16 cellular contexts compared by ENCODE assay signal in the genomic region with DNA sequence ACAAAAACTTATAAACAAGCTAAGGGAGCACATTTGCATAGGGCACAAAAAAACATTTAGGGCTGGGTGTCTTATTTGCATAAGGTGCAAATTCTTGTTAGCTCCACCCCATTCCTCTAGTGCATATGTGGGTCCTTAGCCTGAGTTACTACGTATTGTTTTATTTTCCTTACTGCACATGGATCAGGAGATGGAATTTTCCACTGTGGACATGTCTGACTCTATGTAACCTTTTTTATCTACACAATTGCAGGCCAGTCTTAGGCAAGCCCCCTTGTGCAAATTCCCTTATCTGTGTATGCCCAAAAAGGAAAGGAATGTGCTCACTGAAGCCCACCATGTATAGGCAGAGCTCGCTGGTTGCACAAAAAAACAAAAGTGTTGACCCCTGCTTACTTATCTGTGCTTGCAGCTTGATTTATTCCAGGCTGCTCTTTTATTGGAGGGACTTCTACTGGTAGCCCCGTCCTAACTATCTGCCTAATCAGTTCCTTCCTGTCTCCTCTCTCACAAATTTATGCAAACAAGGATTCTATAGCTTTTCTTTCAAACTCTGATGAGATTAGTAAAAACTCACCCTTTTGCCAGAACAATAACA.
DNase-seq lines count a peak whose midpoint lies in the region; ATAC-seq, FAIRE-seq and TF ChIP-seq lines count a peak whose summit lies in the region.
"Had no signal": no experiment of that assay in that cellular context is flagged by ENCODE, and none has a peak within 500 bp of the region (broad histone marks: within the 10 kb centered on the region; RNA-seq: fewer than 3 reads in every experiment).

No MANE protein-coding gene starts in this region.

- intact Hi-C loops in HepG2 (cut with micrococcal nuclease; ENCODE audit: unreplicated experiment), result no loop called here

- no peak for FAIRE-seq in HepG2 (lab: Jason Lieb, UNC)
- FAIRE-seq: A204.1, GM12892, HTR-8/SVneo, K562 had no signal

- ATAC-seq in HepG2 (no peak), left lobe of liver (peak; percentile 55), GM18870 (IDR thresholded peaks at IDR 0.05; ENCODE audit: unreplicated experiment) (no peak)
- ATAC-seq: K562 had no signal

- no peak overlapping the region for H2AFZ ChIP-seq in HepG2 (ENCODE audit: low read length)

- in situ Hi-C loops in HepG2 (cut with HindIII; ENCODE audit: extremely low pct_ligation_motif_present, low pct_unique_long_range_greater_than_20kb), result no loop called here

- H3K36me3 ChIP-seq in liver (ENCODE audit: control insufficient read depth in 4 of 4, insufficient read depth in 3 of 4, low read depth in 1 of 4, low read length in 3 of 4) (no peaks in the 10 kb centered on the region), HepG2 (replicated peaks in 1 of 2; ENCODE audit: control insufficient read depth in 1 of 2, insufficient read depth in 2 of 2, low read length in 2 of 2) (no peaks in the 10 kb centered on the region)
- H3K36me3 ChIP-seq: BE2C, HAP-1 had no signal

- 39% methylated on average over 3 of the region's 3 CpGs for WGBS in liver
- 0% methylated on average over 2 of the region's 3 CpGs for WGBS in HepG2 (ENCODE audit: low lambda C conversion rate)

- BruUV-seq in HepG2 (replicated peaks; lab: Mats Ljungman, UMichigan), result no TSS peak

- no peak for TF ChIP-seq POLR2A in HepG2 (IDR thresholded peaks at IDR 0.05; ENCODE audit: insufficient read depth in 1 of 2, low read depth in 2 of 2, low read length in 2 of 2)

- peaks cover 0 to 5% (median 2%) of the 10 kb centered on the region in 4 donors for H3K4me1 ChIP-seq in liver (ENCODE audit: control insufficient read depth in 4 of 4, insufficient read depth in 4 of 4, low read length in 3 of 4)
- H3K4me1 ChIP-seq in HepG2 (ENCODE audit: insufficient read depth, low read length), result no peaks in the 10 kb centered on the region
- H3K4me1 ChIP-seq: BE2C, HAP-1 had no signal

- no peak for TF ChIP-seq RAD21 in liver (IDR thresholded peaks at IDR 0.05)
- no peak for TF ChIP-seq RAD21 in HepG2 (CRISPR knock-in tag; IDR thresholded peaks at IDR 0.05)

- TF ChIP-seq CTCF in liver (IDR thresholded peaks at IDR 0.05; ENCODE audit: low read depth, low read length, missing input control) (no peak), HepG2 (CRISPR knock-in tag; IDR thresholded peaks at IDR 0.05) (no peak)

- peak overlapping the region; percentile 43 to 57 for H3K27ac ChIP-seq in liver (ENCODE audit: low read depth in 1 of 2, low read length in 2 of 2)
- no peak overlapping the region for H3K27ac ChIP-seq in HepG2 (ENCODE audit: extremely low read length, insufficient read depth, low read length)
- H3K27ac ChIP-seq: C4-2B had no signal

- POLR2A ChIA-PET in HepG2 (lab: Yijun Ruan, JAX), result no interaction called here

- H4K20me1 ChIP-seq in HepG2 (ENCODE audit: insufficient read depth, low read length), result no peaks in the 10 kb centered on the region

- H3K4me2 ChIP-seq in HepG2 (ENCODE audit: low read depth, low read length), result no peak overlapping the region

- no peak for TF ChIP-seq EP300 in HepG2 (IDR thresholded peaks at IDR 0.05; ENCODE audit: low read depth in 2 of 2, low read length in 2 of 2)
- TF ChIP-seq EP300 in HepG2 (CRISPR knock-in tag; IDR thresholded peaks at IDR 0.05; ENCODE audit: borderline replicate concordance), result no peak

- H3K27me3 ChIP-seq in liver (ENCODE audit: control insufficient read depth in 4 of 4, insufficient read depth in 4 of 4, low read length in 3 of 4) (no peaks in the 10 kb centered on the region), HepG2 (ENCODE audit: control insufficient read depth in 1 of 2, insufficient read depth in 2 of 2, low read length in 2 of 2) (no peaks in the 10 kb centered on the region)
- H3K27me3 ChIP-seq: BE2C had no signal

- H3K9me3 ChIP-seq in liver (ENCODE audit: control insufficient read depth in 4 of 4, low read length in 3 of 4) (no peaks in the 10 kb centered on the region), HepG2 (ENCODE audit: low read length) (peaks cover 29% of the 10 kb centered on the region; the same call in 1 of the 2 replicates)
- H3K9me3 ChIP-seq: BE2C, HAP-1 had no signal

- H3K4me3 ChIP-seq in liver (ENCODE audit: low read depth in 1 of 3, low read length in 3 of 3) (no peak overlapping the region), HepG2 (replicated peaks in 1 of 3; ENCODE audit: insufficient read depth in 1 of 3, low read depth in 2 of 3, low read length in 3 of 3) (no peak overlapping the region)
- H3K4me3 ChIP-seq: HAP-1, K562 had no signal

- DNase-seq in HepG2 (ENCODE audit: low spot score) (no peak), OCI-M2 (lab: John Stamatoyannopoulos, UW; ENCODE audit: unreplicated experiment) (peak; percentile 10), left lobe of liver (ENCODE audit: low spot score) (no peak), GF-D8 (lab: John Stamatoyannopoulos, UW) (no peak), globus pallidus (ENCODE audit: low spot score) (no peak)
- DNase-seq: BE2C; CD4-positive, alpha-beta memory T cell; COR-L47 had no signal

- H3K79me2 ChIP-seq in HepG2 (ENCODE audit: insufficient read depth, low read length), result no peaks in the 10 kb centered on the region

- CTCF ChIA-PET in HepG2 (lab: Yijun Ruan, JAX; ENCODE audit: low intra/inter-chr PET ratio, low total read pairs), result no interaction called here

- H3K9ac ChIP-seq in liver (ENCODE audit: low read depth in 1 of 2, low read length in 2 of 2) (no peak overlapping the region), HepG2 (ENCODE audit: insufficient read depth, low read depth, low read length) (no peak overlapping the region)

TF ChIP-seq in liver, 16 proteins besides CTCF, POLR2A, EP300 and RAD21 (continues in another document):
- TF ChIP-seq HNF4G (IDR thresholded peaks at IDR 0.05), result no peak
- no peak for TF ChIP-seq NR2F2 (IDR thresholded peaks at IDR 0.05)
- no peak for TF ChIP-seq HNF4A (conservative IDR thresholded peaks at IDR 0.05)
- TF ChIP-seq RXRA (IDR thresholded peaks at IDR 0.05), result no peak
- no peak for TF ChIP-seq SP1 (IDR thresholded peaks at IDR 0.05)
- TF ChIP-seq, protein P1, sequence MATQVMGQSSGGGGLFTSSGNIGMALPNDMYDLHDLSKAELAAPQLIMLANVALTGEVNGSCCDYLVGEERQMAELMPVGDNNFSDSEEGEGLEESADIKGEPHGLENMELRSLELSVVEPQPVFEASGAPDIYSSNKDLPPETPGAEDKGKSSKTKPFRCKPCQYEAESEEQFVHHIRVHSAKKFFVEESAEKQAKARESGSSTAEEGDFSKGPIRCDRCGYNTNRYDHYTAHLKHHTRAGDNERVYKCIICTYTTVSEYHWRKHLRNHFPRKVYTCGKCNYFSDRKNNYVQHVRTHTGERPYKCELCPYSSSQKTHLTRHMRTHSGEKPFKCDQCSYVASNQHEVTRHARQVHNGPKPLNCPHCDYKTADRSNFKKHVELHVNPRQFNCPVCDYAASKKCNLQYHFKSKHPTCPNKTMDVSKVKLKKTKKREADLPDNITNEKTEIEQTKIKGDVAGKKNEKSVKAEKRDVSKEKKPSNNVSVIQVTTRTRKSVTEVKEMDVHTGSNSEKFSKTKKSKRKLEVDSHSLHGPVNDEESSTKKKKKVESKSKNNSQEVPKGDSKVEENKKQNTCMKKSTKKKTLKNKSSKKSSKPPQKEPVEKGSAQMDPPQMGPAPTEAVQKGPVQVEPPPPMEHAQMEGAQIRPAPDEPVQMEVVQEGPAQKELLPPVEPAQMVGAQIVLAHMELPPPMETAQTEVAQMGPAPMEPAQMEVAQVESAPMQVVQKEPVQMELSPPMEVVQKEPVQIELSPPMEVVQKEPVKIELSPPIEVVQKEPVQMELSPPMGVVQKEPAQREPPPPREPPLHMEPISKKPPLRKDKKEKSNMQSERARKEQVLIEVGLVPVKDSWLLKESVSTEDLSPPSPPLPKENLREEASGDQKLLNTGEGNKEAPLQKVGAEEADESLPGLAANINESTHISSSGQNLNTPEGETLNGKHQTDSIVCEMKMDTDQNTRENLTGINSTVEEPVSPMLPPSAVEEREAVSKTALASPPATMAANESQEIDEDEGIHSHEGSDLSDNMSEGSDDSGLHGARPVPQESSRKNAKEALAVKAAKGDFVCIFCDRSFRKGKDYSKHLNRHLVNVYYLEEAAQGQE (IDR thresholded peaks at IDR 0.05), result no peak
- TF ChIP-seq FOXA2 (IDR thresholded peaks at IDR 0.05), result no peak

TF ChIP-seq in HepG2, 621 proteins besides CTCF, POLR2A, EP300 and RAD21 (continues in another document):
- TF ChIP-seq ADNP (CRISPR knock-in tag; IDR thresholded peaks at IDR 0.05) (no peak), EZH2 (conservative IDR thresholded peaks at IDR 0.05; ENCODE audit: low read depth, low read length) (no peak), ZMAT3 (CRISPR knock-in tag; conservative IDR thresholded peaks at IDR 0.05) (no peak), REL (CRISPR knock-in tag; conservative IDR thresholded peaks at IDR 0.05) (no peak)
- TF ChIP-seq, protein P2, sequence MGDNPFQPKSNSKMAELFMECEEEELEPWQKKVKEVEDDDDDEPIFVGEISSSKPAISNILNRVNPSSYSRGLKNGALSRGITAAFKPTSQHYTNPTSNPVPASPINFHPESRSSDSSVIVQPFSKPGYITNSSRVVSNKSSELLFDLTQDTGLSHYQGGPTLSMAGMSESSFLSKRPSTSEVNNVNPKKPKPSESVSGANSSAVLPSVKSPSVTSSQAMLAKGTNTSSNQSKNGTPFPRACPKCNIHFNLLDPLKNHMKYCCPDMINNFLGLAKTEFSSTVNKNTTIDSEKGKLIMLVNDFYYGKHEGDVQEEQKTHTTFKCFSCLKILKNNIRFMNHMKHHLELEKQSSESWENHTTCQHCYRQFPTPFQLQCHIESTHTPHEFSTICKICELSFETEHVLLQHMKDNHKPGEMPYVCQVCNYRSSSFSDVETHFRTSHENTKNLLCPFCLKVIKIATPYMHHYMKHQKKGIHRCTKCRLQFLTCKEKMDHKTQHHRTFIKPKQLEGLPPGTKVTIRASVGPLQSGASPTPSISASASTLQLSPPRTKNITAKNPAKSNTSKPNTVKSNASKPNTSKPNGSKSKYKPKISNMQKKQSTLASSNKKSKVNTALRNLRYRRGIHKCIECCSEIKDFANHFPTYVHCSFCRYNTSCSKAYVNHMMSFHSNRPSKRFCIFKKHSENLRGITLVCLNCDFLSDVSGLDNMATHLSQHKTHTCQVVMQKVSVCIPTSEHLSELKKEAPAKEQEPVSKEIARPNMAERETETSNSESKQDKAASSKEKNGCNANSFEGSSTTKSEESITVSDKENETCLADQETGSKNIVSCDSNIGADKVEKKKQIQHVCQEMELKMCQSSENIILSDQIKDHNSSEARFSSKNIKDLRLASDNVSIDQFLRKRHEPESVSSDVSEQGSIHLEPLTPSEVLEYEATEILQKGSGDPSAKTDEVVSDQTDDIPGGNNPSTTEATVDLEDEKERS (CRISPR knock-in tag; IDR thresholded peaks at IDR 0.05), result no peak
